8 cellular contexts compared by ENCODE assay signal in genomic region chr3:184176377-184177330, GRCh38. TPM values are rescaled to one million over a fixed set of nuclear protein-coding genes. Genes with fewer than 3 reads are reported as not detected.
DNase-seq lines count a peak whose midpoint lies in the region; ATAC-seq and TF ChIP-seq lines count a peak whose summit lies in the region.

No MANE protein-coding gene starts in this region.

- peak overlapping the region; percentile 82 for H3K4me3 ChIP-seq in AG09309 (ENCODE audit: control insufficient read depth, low read depth, low read length)
- H3K4me3 ChIP-seq in HEK293 (ENCODE audit: low read depth, low read length): peak overlapping the region; percentile 96
- no peak overlapping the region for H3K4me3 ChIP-seq in mucosa of descending colon
- peak overlapping the region; percentile 29 to 88 (median 71) for H3K4me3 ChIP-seq in upper lobe of left lung

- TF ChIP-seq EP300 in upper lobe of left lung (IDR thresholded peaks at IDR 0.05): no peak

- H3K9me3 ChIP-seq in HEK293 (ENCODE audit: control insufficient read depth, insufficient read depth, low read depth, low read length): no peaks in the 10 kb centered on the region
- no peaks in the 10 kb centered on the region for H3K9me3 ChIP-seq in mucosa of descending colon
- no peaks in the 10 kb centered on the region for H3K9me3 ChIP-seq in upper lobe of left lung

- peak; percentile 1 for ATAC-seq in mucosa of descending colon
- ATAC-seq in upper lobe of left lung (ENCODE audit: low FRiP score in 2 of 2): peak; percentile 66 to 68
- no peak for ATAC-seq in HG02759 (IDR thresholded peaks at IDR 0.05; ENCODE audit: unreplicated experiment)

- H3K36me3 ChIP-seq in HEK293 (ENCODE audit: control insufficient read depth in 2 of 2, insufficient read depth in 1 of 2, low read length in 2 of 2) (peaks cover 8 to 62% of the 10 kb centered on the region in 2 experiments; a peak in 2 of 3 replicates), mucosa of descending colon (ENCODE audit: low read depth) (peaks cover 8% of the 10 kb centered on the region), upper lobe of left lung (peaks cover 32 to 63% (median 52%) of the 10 kb centered on the region in 4 donors)

- TF ChIP-seq CTCF in AG09309 (IDR thresholded peaks at IDR 0.05; ENCODE audit: control insufficient read depth, insufficient read depth, low read depth, low read length, missing control alignments): no peak
- no peak for TF ChIP-seq CTCF in HEK293 (tag by site-specific recombination; IDR thresholded peaks at IDR 0.05)
- TF ChIP-seq CTCF in mucosa of descending colon (IDR thresholded peaks at IDR 0.05): no peak
- TF ChIP-seq CTCF in upper lobe of left lung (IDR thresholded peaks at IDR 0.05): no peak

- H3K27ac ChIP-seq in HEK293 (ENCODE audit: extremely low read depth, low read depth, low read length) (peak overlapping the region; percentile 78), epithelial cell of prostate (peak overlapping the region; percentile 76), upper lobe of left lung (peak overlapping the region; percentile 81 to 92 (median 90))

- H3K27me3 ChIP-seq in upper lobe of left lung: no peaks in the 10 kb centered on the region

- CTCF ChIA-PET in HEK293 (lab: Yijun Ruan, JAX): interaction anchor here (0.6 to 0.7 kb wide), 3 partner anchors 45 to 289 kb away, joined by 3 read pairs; no protein-coding TSS in a partner anchor

- DNase-seq in AG09309 (ENCODE audit: low read depth) (peak; percentile 84), SW480 (ENCODE audit: low spot score) (peak; percentile 40), epithelial cell of prostate (ENCODE audit: low read depth, low spot score) (no peak), mucosa of descending colon (peak in 2 of 3 donors; percentile 53), upper lobe of left lung (peak in 1 of 2 donors; percentile 59)
- no peak for DNase-seq in stimulated activated naive CD4-positive, alpha-beta T cell (lab: John Stamatoyannopoulos, UW)

- H3K4me1 ChIP-seq in HEK293 (ENCODE audit: control insufficient read depth, insufficient read depth, low read length): peaks cover 3% of the 10 kb centered on the region; the same call in 1 of the 2 replicates
- H3K4me1 ChIP-seq in mucosa of descending colon (ENCODE audit: low read depth): peaks cover 19% of the 10 kb centered on the region
- peaks cover 29 to 51% (median 38%) of the 10 kb centered on the region in 4 donors for H3K4me1 ChIP-seq in upper lobe of left lung

- POLR2A ChIA-PET in HEK293 (lab: Yijun Ruan, JAX): interaction anchor here (0.5 to 2.4 kb wide), 12 partner anchors 10 to 690 kb away, joined by 3 to 34 read pairs (median 4); partner anchors contain the start of genes ABCC5, ABCF3, DVL3 and EEF1AKMT4

- intact Hi-C loops in mucosa of descending colon (cut with DNase I, micrococcal nuclease): no loop called here

- TF ChIP-seq POLR2A in upper lobe of left lung (IDR thresholded peaks at IDR 0.05): peak in 1 of 4 donors; percentile 39

- WGBS in upper lobe of left lung, 2 donors: 28 to 38% methylated on average over 15 to 19 of the region's 19 CpGs

TF ChIP-seq in HEK293, 187 proteins besides CTCF, POLR2A, EP300 and RAD21 (continues in another document):
- no peak for TF ChIP-seq ELK4 (IDR thresholded peaks at IDR 0.05; ENCODE audit: borderline replicate concordance, low read depth, low read length)
- TF ChIP-seq ZNF26 (tag by site-specific recombination; IDR thresholded peaks at IDR 0.05): no peak
- TF ChIP-seq ZNF707 (tag by site-specific recombination; IDR thresholded peaks at IDR 0.05): no peak
- no peak for TF ChIP-seq ZNF585B (tag by site-specific recombination; IDR thresholded peaks at IDR 0.05)
- TF ChIP-seq ZBTB17 (tag by site-specific recombination; IDR thresholded peaks at IDR 0.05): peak; percentile 81
- TF ChIP-seq ZNF155 (tag by site-specific recombination; IDR thresholded peaks at IDR 0.05): no peak
- TF ChIP-seq KLF7 (tag by site-specific recombination; IDR thresholded peaks at IDR 0.05; ENCODE audit: borderline replicate concordance): no peak
- no peak for TF ChIP-seq ZFP3 (tag by site-specific recombination; IDR thresholded peaks at IDR 0.05; ENCODE audit: low read depth)
- no peak for TF ChIP-seq KLF9 (tag by site-specific recombination; IDR thresholded peaks at IDR 0.05; ENCODE audit: low read depth)
- TF ChIP-seq ZNF837 (tag by site-specific recombination; IDR thresholded peaks at IDR 0.05): no peak
- TF ChIP-seq ZNF146 (tag by site-specific recombination; IDR thresholded peaks at IDR 0.05): no peak
- TF ChIP-seq SP7 (tag by site-specific recombination; IDR thresholded peaks at IDR 0.05): no peak
- TF ChIP-seq MYNN (tag by site-specific recombination; IDR thresholded peaks at IDR 0.05; ENCODE audit: borderline replicate concordance): no peak
- no peak for TF ChIP-seq ZNF157 (tag by site-specific recombination; IDR thresholded peaks at IDR 0.05)
- no peak for TF ChIP-seq ZNF623 (tag by site-specific recombination; IDR thresholded peaks at IDR 0.05)
- no peak for TF ChIP-seq ZNF792 (tag by site-specific recombination; IDR thresholded peaks at IDR 0.05)
- TF ChIP-seq ZNF518A (tag by site-specific recombination; conservative IDR thresholded peaks at IDR 0.05; ENCODE audit: low read depth): no peak
- no peak for TF ChIP-seq ZNF529 (tag by site-specific recombination; IDR thresholded peaks at IDR 0.05; ENCODE audit: insufficient replicate concordance)
- TF ChIP-seq KLF16 (tag by site-specific recombination; IDR thresholded peaks at IDR 0.05): no peak

RNA-seq across cellular contexts. Expression of gene AP2M1, which starts 2.0 kb away (rescaled TPM):
- 100 to 1,000 TPM; 215 to 297 (median 227) TPM for total RNA-seq in mucosa of descending colon
- total RNA-seq in upper lobe of left lung: 100 to 1,000 TPM; 132 to 280 (median 198) TPM

RNA-seq across cellular contexts. Expression of gene ABCF3, which starts 9.3 kb away (rescaled TPM):
- total RNA-seq in mucosa of descending colon (10 to 100 TPM; 60.7 to 79.7 (median 72.3) TPM), upper lobe of left lung (100 to 1,000 TPM in 1 of 6 donors, 10 to 100 TPM in 5; 52.6 to 184 (median 73.1) TPM)

RNA-seq across cellular contexts. Expression of gene DVL3, which starts 21.5 kb away (rescaled TPM):
- total RNA-seq in mucosa of descending colon: 100 to 1,000 TPM in 1 of 3 donors, 10 to 100 TPM in 2; 63.3 to 104 (median 69.1) TPM
- 100 to 1,000 TPM in 1 of 6 donors, 10 to 100 TPM in 5; 36.5 to 106 (median 62.8) TPM for total RNA-seq in upper lobe of left lung

RNA-seq across cellular contexts. Expression of gene EIF2B5, which starts 41.5 kb away (rescaled TPM):
- total RNA-seq in mucosa of descending colon (10 to 100 TPM; 41.4 to 48.6 (median 47.0) TPM), upper lobe of left lung (10 to 100 TPM; 31.4 to 37.6 (median 34.2) TPM)

RNA-seq across cellular contexts. Expression of gene VWA5B2, which starts 52.7 kb away (rescaled TPM):
- 1 to 10 TPM in 2 of 3 donors, under 1 TPM in 1; 0.60 to 2.9 (median 2.6) TPM for total RNA-seq in mucosa of descending colon
- total RNA-seq in upper lobe of left lung: 1 to 10 TPM in 2 of 6 donors, under 1 TPM in 3, not detected in 1; 0.17 to 1.2 (median 0.51) TPM

Comparison
In these comparisons a context has a peak if more than half of its experiments do, and no peak if none do; other contexts are left out.
1. DNase-seq: peak in AG09309 (single experiment), SW480 (single experiment) and mucosa of descending colon (2 of 3); none in epithelial cell of prostate (single experiment) and stimulated activated naive CD4-positive, alpha-beta T cell (0 of 6).
2. Peak in every context shown above with its lines, with median percentiles within 50 percentile points of each other: H3K27ac ChIP-seq.